6 cellular contexts compared by ENCODE assay signal in the genomic region with DNA sequence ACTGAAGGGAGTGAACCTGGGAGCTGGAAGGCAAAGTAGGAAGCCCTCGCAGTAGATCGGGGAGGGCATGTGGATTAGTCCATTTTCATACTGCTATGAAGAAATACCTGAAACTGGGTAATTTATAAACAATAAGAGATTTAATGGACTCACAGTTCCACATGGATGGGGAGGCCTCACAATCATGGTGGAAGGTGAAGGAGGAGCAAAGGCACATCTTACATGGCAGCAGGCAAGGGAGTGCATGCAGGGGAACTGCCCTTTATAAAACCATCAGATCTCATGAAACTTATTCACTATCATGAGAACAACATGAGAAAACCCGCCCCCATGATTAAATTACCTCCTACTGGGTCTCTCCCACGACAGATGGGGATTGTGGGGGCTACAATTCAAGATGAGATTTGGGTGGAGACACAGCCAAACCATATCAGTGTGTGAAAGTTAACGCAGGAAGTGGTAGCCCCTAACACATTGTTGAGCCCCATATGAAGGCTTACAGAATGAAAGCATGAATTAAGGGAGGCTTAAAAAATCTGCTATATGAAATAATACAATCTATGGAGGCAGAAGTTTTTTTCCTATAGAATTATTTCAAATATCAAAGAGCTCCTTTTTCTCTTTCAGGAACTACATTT. TPM values are rescaled to one million over a fixed set of nuclear protein-coding genes. Genes with fewer than 3 reads are reported as not detected.
"Had no signal": no experiment of that assay in that cellular context is flagged by ENCODE, and none has a peak within 500 bp of the region (broad histone marks: within the 10 kb centered on the region; RNA-seq: fewer than 3 reads in every experiment).

No MANE protein-coding gene starts in this region.

RNA-seq across cellular contexts. Expression of a gene that starts 15.5 kb away (rescaled TPM):
- total RNA-seq: GM23248, H4, H7, HFFc6, HT1080, IMR-90 had no signal
- polyA plus RNA-seq: GM23248, IMR-90 had no signal
